In genomic region chr2:124310671-124311070, GRCh38 we compare ENCODE assay signal across 3 cellular contexts.
"Had no signal": no experiment of that assay in that cellular context is flagged by ENCODE, and none has a peak within 500 bp of the region (broad histone marks: within the 10 kb centered on the region; RNA-seq: fewer than 3 reads in every experiment).

No MANE protein-coding gene starts in this region.

- H3K4me3 ChIP-seq: GM12878 had no signal

- DNase-seq: GDM1, GF-D8 had no signal

- ATAC-seq: GM12878 had no signal
